Comparison of ENCODE assay signal across 9 cellular contexts in the genomic region with DNA sequence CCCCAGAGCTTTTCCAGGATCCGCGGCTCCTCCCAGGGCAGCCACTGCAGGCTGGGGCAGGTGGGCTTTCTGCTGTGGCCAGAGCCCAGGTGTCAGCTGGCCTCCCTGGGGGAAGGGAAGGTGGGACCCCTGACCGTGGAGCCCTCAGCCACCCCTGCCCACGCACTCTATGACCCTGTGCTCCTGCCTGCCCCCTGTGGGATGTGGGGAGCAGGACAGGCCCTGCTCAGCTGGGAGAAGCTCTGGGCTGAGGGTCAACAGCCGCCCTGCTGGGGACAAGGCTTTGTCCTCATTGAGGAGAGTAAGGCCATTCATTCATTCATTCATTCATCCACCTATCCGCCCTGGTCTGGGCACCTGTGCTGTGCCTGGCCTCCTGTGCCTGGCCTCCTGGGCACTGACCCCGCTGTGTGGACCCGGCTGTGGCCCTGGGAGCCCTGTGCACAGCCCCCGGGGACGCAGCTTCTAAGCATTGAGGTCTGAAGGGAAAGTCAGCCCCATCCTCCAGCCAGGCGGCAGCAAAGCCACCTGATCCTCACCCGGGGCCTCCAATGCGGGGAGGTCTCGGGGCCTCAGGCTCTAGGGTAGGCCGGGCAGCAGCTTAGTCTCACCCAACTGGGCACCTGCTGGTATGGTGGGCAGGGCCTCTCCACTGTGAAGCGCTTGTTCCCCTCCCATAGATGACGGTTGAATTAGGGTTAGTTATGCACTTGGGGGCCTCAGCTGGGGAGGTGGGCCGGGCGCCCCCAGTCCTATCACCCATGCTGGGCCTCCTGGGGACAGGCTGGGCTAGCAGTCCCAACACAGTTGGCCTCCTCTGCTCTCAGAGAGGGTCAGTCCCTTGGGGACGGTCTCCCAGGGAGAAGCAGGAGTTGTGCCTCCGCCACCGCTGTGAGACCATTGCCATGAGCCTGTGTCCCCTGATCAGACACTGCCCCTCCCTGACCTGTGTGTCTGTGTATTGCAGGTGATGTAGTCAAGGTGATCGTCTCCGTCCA. TPM values are rescaled to one million over a fixed set of nuclear protein-coding genes. Genes with fewer than 3 reads are reported as not detected.
DNase-seq lines count a peak whose midpoint lies in the region; ATAC-seq and TF ChIP-seq lines count a peak whose summit lies in the region.
"Had no signal": no experiment of that assay in that cellular context is flagged by ENCODE, and none has a peak within 500 bp of the region (broad histone marks: within the 10 kb centered on the region; RNA-seq: fewer than 3 reads in every experiment).

No MANE protein-coding gene starts in this region.

- H3K27ac Mint-ChIP-seq in Calu3 (ENCODE audit: unreplicated experiment) (no peak overlapping the region), neural crest cell (ENCODE audit: unreplicated experiment) (no peak overlapping the region), mesothelial cell of epicardium (no peak overlapping the region)

- no peak overlapping the region for H3K4me3 ChIP-seq in HEK293 (ENCODE audit: low read depth, low read length)
- H3K4me3 ChIP-seq in body of pancreas: no peak overlapping the region

- no peak for TF ChIP-seq POLR2A in body of pancreas (IDR thresholded peaks at IDR 0.05)

- CTCF ChIA-PET in Calu3 (lab: Charles Lee): interaction anchor here (1.2 to 1.6 kb wide), 2 partner anchors 16 to 138 kb away, joined by 3 to 4 read pairs; no protein-coding TSS in a partner anchor
- CTCF ChIA-PET in HEK293 (lab: Yijun Ruan, JAX): interaction anchor here (0.6 to 2.6 kb wide), 7 partner anchors 11 to 233 kb away, joined by 3 to 12 read pairs (median 3); no protein-coding TSS in a partner anchor

- TF ChIP-seq CTCF in Calu3 (IDR thresholded peaks at IDR 0.05; ENCODE audit: unreplicated experiment) (peak; percentile 49), HEK293 (tag by site-specific recombination; IDR thresholded peaks at IDR 0.05) (peak; percentile 40; the same call in 1 of the 2 replicates), body of pancreas (IDR thresholded peaks at IDR 0.05) (peak in 4 of 7 experiments; percentile 15 to 35 (median 27)), neural crest cell (conservative IDR thresholded peaks at IDR 0.05) (peak; percentile 31), mesothelial cell of epicardium (IDR thresholded peaks at IDR 0.05; ENCODE audit: unreplicated experiment) (no peak)

- no peaks in the 10 kb centered on the region for H3K4me1 ChIP-seq in HEK293 (ENCODE audit: control insufficient read depth, insufficient read depth, low read length)
- H3K4me1 ChIP-seq in body of pancreas: peaks cover 10% of the 10 kb centered on the region

- intact Hi-C loops in Calu3 (cut with micrococcal nuclease; ENCODE audit: unreplicated experiment): no loop called here
- intact Hi-C loops in body of pancreas (cut with DNase I): no loop called here

- no peak overlapping the region for H3K27ac ChIP-seq in HEK293 (ENCODE audit: extremely low read depth, low read depth, low read length)
- H3K27ac ChIP-seq in body of pancreas: no peak overlapping the region

- H3K4me3 Mint-ChIP-seq in Calu3 (ENCODE audit: low read depth, unreplicated experiment) (no peak overlapping the region), neural crest cell (no peak overlapping the region), mesothelial cell of epicardium (no peak overlapping the region)

- WGBS in body of pancreas, 2 donors: 75 to 79% methylated on average over 4 to 24 of the region's 24 CpGs

- H3K36me3 ChIP-seq in HEK293 (ENCODE audit: control insufficient read depth in 2 of 2, insufficient read depth in 1 of 2, low read length in 2 of 2): no peaks in the 10 kb centered on the region
- H3K36me3 ChIP-seq in body of pancreas (replicated peaks in 1 of 2; ENCODE audit: insufficient read depth in 1 of 2, low read depth in 2 of 2): no peaks in the 10 kb centered on the region

- H3K9me3 ChIP-seq in HEK293 (ENCODE audit: control insufficient read depth, insufficient read depth, low read depth, low read length) (no peaks in the 10 kb centered on the region), body of pancreas (no peaks in the 10 kb centered on the region)

- H3K9me3 Mint-ChIP-seq in Calu3 (ENCODE audit: low read depth, unreplicated experiment): no peaks in the 10 kb centered on the region
- no peaks in the 10 kb centered on the region for H3K9me3 Mint-ChIP-seq in neural crest cell
- no peaks in the 10 kb centered on the region for H3K9me3 Mint-ChIP-seq in mesothelial cell of epicardium

- no peaks in the 10 kb centered on the region for H3K27me3 Mint-ChIP-seq in Calu3 (ENCODE audit: unreplicated experiment)
- no peaks in the 10 kb centered on the region for H3K27me3 Mint-ChIP-seq in neural crest cell (ENCODE audit: low read depth)
- peaks cover 4% of the 10 kb centered on the region for H3K27me3 Mint-ChIP-seq in mesothelial cell of epicardium (ENCODE audit: low read depth)

- no peaks in the 10 kb centered on the region for H3K27me3 ChIP-seq in body of pancreas

- DNase-seq in Calu3: no peak
- no peak for DNase-seq in body of pancreas
- no peak for DNase-seq in neural crest cell (ENCODE audit: low read depth, low spot score)
- DNase-seq in mesothelial cell of epicardium (ENCODE audit: low spot score in 2 of 2, unreplicated experiment in 2 of 2): no peak
- DNase-seq in superior temporal gyrus (ENCODE audit: extremely low spot score): no peak
- DNase-seq in NK-92 treated with Interleukin-12 subunit alpha and Interleukin-12 subunit beta, amount 100 ng/mL, for 24 hours (lab: John Stamatoyannopoulos, UW): no peak
- DNase-seq: T-helper 1 cell had no signal

- peaks cover 16% of the 10 kb centered on the region for H3K4me1 Mint-ChIP-seq in Calu3 (ENCODE audit: low read depth, unreplicated experiment)
- H3K4me1 Mint-ChIP-seq in neural crest cell: peaks cover 4% of the 10 kb centered on the region
- H3K4me1 Mint-ChIP-seq in mesothelial cell of epicardium: no peaks in the 10 kb centered on the region

- H3K36me3 Mint-ChIP-seq in Calu3 (ENCODE audit: insufficient read depth, unreplicated experiment) (peaks cover 12% of the 10 kb centered on the region), neural crest cell (ENCODE audit: low read depth) (no peaks in the 10 kb centered on the region), mesothelial cell of epicardium (no peaks in the 10 kb centered on the region)

- no TSS peak for BruUV-seq in Calu3 (replicated peaks; lab: Mats Ljungman, UMichigan)

- ATAC-seq in body of pancreas (no peak), GM18858 (IDR thresholded peaks at IDR 0.05; ENCODE audit: unreplicated experiment) (no peak)

- POLR2A ChIA-PET in HEK293 (lab: Yijun Ruan, JAX): interaction anchor here (1.2 kb wide), 1 partner anchor 15 kb away, joined by 3 read pairs; no protein-coding TSS in a partner anchor

TF ChIP-seq in HEK293, 187 proteins besides CTCF, POLR2A, EP300 and RAD21 (continues in another document):
- TF ChIP-seq ZNF416 (tag by site-specific recombination; IDR thresholded peaks at IDR 0.05) (no peak), ZNF623 (tag by site-specific recombination; IDR thresholded peaks at IDR 0.05) (no peak)
- TF ChIP-seq, protein P1, sequence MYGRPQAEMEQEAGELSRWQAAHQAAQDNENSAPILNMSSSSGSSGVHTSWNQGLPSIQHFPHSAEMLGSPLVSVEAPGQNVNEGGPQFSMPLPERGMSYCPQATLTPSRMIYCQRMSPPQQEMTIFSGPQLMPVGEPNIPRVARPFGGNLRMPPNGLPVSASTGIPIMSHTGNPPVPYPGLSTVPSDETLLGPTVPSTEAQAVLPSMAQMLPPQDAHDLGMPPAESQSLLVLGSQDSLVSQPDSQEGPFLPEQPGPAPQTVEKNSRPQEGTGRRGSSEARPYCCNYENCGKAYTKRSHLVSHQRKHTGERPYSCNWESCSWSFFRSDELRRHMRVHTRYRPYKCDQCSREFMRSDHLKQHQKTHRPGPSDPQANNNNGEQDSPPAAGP (tag by site-specific recombination; IDR thresholded peaks at IDR 0.05): no peak

RNA-seq across cellular contexts. Expression of a gene that starts 6.0 kb away (rescaled TPM):
- total RNA-seq in Calu3 (2022) (24.4 and 33.4 TPM in 2 replicates), body of pancreas (10 to 100 TPM; 25.9 to 58.3 TPM), neural crest cell (0.61 TPM in 2 replicates), mesothelial cell of epicardium (1.1 to 1.3 TPM (median 1.2 TPM) in 3 replicates)

RNA-seq across cellular contexts. Expression of a gene that starts 24.4 kb away (rescaled TPM):
- total RNA-seq in Calu3 (2022): 31.0 and 51.5 TPM in 2 replicates
- total RNA-seq in body of pancreas: 1 to 10 TPM; 5.6 to 8.8 TPM
- total RNA-seq in neural crest cell: 51.3 and 58.9 TPM in 2 replicates
- 33.4 to 37.1 TPM (median 34.7 TPM) in 3 replicates for total RNA-seq in mesothelial cell of epicardium

RNA-seq across cellular contexts. Expression of a gene that starts 32.1 kb away (rescaled TPM):
- total RNA-seq in Calu3 (2022): not detected in 2 replicates
- total RNA-seq in body of pancreas: not detected
- total RNA-seq in neural crest cell: 90.9 and 92.2 TPM in 2 replicates
- not detected in 3 replicates for total RNA-seq in mesothelial cell of epicardium

RNA-seq across cellular contexts. Expression of a gene that starts 35.8 kb away (rescaled TPM):
- 24.4 and 24.7 TPM in 2 replicates for total RNA-seq in Calu3 (2022)
- total RNA-seq in body of pancreas: 10 to 100 TPM; 13.7 to 31.3 TPM
- 62.5 and 65.5 TPM in 2 replicates for total RNA-seq in neural crest cell
- 43.1 to 50.8 TPM (median 45.4 TPM) in 3 replicates for total RNA-seq in mesothelial cell of epicardium

Comparison
In these comparisons a context has a peak if more than half of its experiments do, and no peak if none do; other contexts are left out.
1. RNA of a gene that starts 6.0 kb away (total RNA-seq): 25.9 to 58.3 TPM in body of pancreas and 24.4 to 33.4 TPM in Calu3; 1.1 to 1.3 TPM in mesothelial cell of epicardium and 0.61 TPM in neural crest cell; every median in the first group is over 10 times any median in the second.
2. RNA of a gene that starts 32.1 kb away (total RNA-seq): 90.9 to 92.2 TPM in neural crest cell; not detected in Calu3, not detected in body of pancreas and not detected in mesothelial cell of epicardium; every median in the first group is over 10 times any median in the second.